ENCODE assay signal across 8 cellular contexts in the genomic region with DNA sequence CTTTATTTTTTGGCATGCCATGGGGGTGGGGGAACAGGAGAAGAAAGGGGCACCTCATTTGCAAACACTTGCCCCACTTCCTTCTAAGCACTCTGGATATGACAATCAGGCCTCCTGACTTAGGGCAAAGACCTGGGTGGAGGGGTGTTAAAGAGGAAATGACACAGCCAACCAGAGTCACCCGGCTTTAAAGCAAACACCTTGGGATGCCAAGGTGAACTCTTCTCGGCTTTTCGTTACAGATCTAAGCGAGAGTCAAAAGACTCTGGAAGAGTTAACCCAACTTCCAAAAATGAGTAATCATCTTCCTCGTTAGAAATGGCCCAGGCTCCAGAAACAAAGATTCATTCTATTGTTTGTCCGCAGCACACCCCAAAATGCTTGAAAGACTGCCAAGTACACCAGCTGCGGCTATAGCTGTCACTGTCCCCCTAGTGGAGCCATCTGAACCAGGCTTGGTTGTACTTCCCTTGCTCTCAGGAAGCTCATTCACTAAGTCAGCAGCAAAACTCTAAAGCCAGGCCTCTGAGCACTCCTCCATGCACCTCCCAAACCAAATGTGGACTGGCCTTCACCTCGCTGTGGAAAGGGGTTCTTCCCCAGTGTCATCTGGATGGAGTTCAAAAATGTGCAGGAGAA. TPM values are rescaled to one million over a fixed set of nuclear protein-coding genes. Genes with fewer than 3 reads are reported as not detected.
DNase-seq lines count a peak whose midpoint lies in the region; ATAC-seq and TF ChIP-seq lines count a peak whose summit lies in the region.

No MANE protein-coding gene starts in this region.

- H3K27ac Mint-ChIP-seq in activated naive CD8-positive, alpha-beta T cell treated with anti-CD3 and anti-CD28 coated beads, Interleukin-2, amount 50 U/mL, for 24 hours: peak overlapping the region; percentile 77

- no peaks in the 10 kb centered on the region for H3K36me3 ChIP-seq in RWPE2 (ENCODE audit: low read depth)

- H3K4me1 ChIP-seq in RWPE2 (ENCODE audit: insufficient read depth, poor library complexity, severe bottlenecking): peaks cover 19% of the 10 kb centered on the region

- peaks cover 4% of the 10 kb centered on the region for H3K27me3 Mint-ChIP-seq in activated naive CD8-positive, alpha-beta T cell treated with anti-CD3 and anti-CD28 coated beads, Interleukin-2, amount 50 U/mL, for 24 hours

- CTCF ChIA-PET in HEK293T (lab: Yijun Ruan, JAX): interaction anchor here (1.2 kb wide), 1 partner anchor 11 kb away, joined by 5 read pairs; no protein-coding TSS in a partner anchor

- H3K36me3 Mint-ChIP-seq in activated naive CD8-positive, alpha-beta T cell treated with anti-CD3 and anti-CD28 coated beads, Interleukin-2, amount 50 U/mL, for 24 hours (ENCODE audit: low read depth): peaks cover 6% of the 10 kb centered on the region

- DNase-seq in AG09309 (ENCODE audit: low read depth) (no peak), RWPE2 (ENCODE audit: low spot score) (no peak), left ventricle myocardium superior (peak; percentile 60), HEK293T (ENCODE audit: extremely low spot score) (no peak)
- no peak for DNase-seq in activated naive CD8-positive, alpha-beta T cell treated with anti-CD3 and anti-CD28 coated beads, Interleukin-2, amount 50 U/mL, for 24 hours

- TF ChIP-seq CTCF in AG09309 (IDR thresholded peaks at IDR 0.05; ENCODE audit: control insufficient read depth, insufficient read depth, low read depth, low read length, missing control alignments): peak; percentile 33
- peak; percentile 63 for TF ChIP-seq CTCF in RWPE2 (IDR thresholded peaks at IDR 0.05; ENCODE audit: poor library complexity, severe bottlenecking)

- intact Hi-C loops in left ventricle myocardium superior (cut with micrococcal nuclease): no loop called here

- no peaks in the 10 kb centered on the region for H3K9me3 Mint-ChIP-seq in activated naive CD8-positive, alpha-beta T cell treated with anti-CD3 and anti-CD28 coated beads, Interleukin-2, amount 50 U/mL, for 24 hours

- H3K27ac ChIP-seq in RWPE2 (ENCODE audit: poor library complexity, severe bottlenecking): peak overlapping the region; percentile 71
- H3K27ac ChIP-seq in skin epidermis: peak overlapping the region in 20 of 21 experiments; percentile 40 to 92 (median 66)

- POLR2A ChIA-PET in HEK293T (lab: Yijun Ruan, JAX): no interaction called here

- H3K9me3 ChIP-seq in RWPE2 (ENCODE audit: severe bottlenecking): no peaks in the 10 kb centered on the region

- H3K27me3 ChIP-seq in RWPE2 (ENCODE audit: insufficient read depth, poor library complexity, severe bottlenecking): no peaks in the 10 kb centered on the region

- peak; percentile 28 for ATAC-seq in GM18861 (IDR thresholded peaks at IDR 0.05; ENCODE audit: unreplicated experiment)
- ATAC-seq in HG03066 (IDR thresholded peaks at IDR 0.05; ENCODE audit: low read depth, unreplicated experiment): peak; percentile 32
- ATAC-seq in RWPE2 (ENCODE audit: low read depth): peak; percentile 79
- peak; percentile 22 for ATAC-seq in activated naive CD8-positive, alpha-beta T cell treated with anti-CD3 and anti-CD28 coated beads, Interleukin-2, amount 50 U/mL, for 24 hours
- ATAC-seq in left ventricle myocardium superior: peak; percentile 32

- peak overlapping the region; percentile 57 for H3K4me3 Mint-ChIP-seq in activated naive CD8-positive, alpha-beta T cell treated with anti-CD3 and anti-CD28 coated beads, Interleukin-2, amount 50 U/mL, for 24 hours

- H3K4me1 Mint-ChIP-seq in activated naive CD8-positive, alpha-beta T cell treated with anti-CD3 and anti-CD28 coated beads, Interleukin-2, amount 50 U/mL, for 24 hours: peaks cover 93% of the 10 kb centered on the region

- no peak overlapping the region for H3K4me3 ChIP-seq in AG09309 (ENCODE audit: control insufficient read depth, low read depth, low read length)
- H3K4me3 ChIP-seq in RWPE2 (ENCODE audit: severe bottlenecking): no peak overlapping the region
- H3K4me3 ChIP-seq in skin epidermis: no peak overlapping the region

TF ChIP-seq in HEK293T, 16 proteins besides CTCF, POLR2A, EP300 and RAD21:
- TF ChIP-seq TARDBP (IDR thresholded peaks at IDR 0.05) (no peak), CTBP1 (IDR thresholded peaks at IDR 0.05; ENCODE audit: borderline replicate concordance) (no peak), FOXA1 (IDR thresholded peaks at IDR 0.05) (no peak), BHLHE40 (IDR thresholded peaks at IDR 0.05; ENCODE audit: borderline replicate concordance) (no peak), NFRKB (IDR thresholded peaks at IDR 0.05) (no peak), ZNF384 (IDR thresholded peaks at IDR 0.05) (no peak), L3MBTL2 (conservative IDR thresholded peaks at IDR 0.05) (no peak), FOXK2 (IDR thresholded peaks at IDR 0.05) (no peak), FOXM1 (IDR thresholded peaks at IDR 0.05; ENCODE audit: borderline replicate concordance) (no peak), ELF4 (IDR thresholded peaks at IDR 0.05) (no peak), SP1 (IDR thresholded peaks at IDR 0.05) (no peak), SUZ12 (IDR thresholded peaks at IDR 0.05) (no peak), LEF1 (IDR thresholded peaks at IDR 0.05; ENCODE audit: borderline replicate concordance) (no peak), ARNT (IDR thresholded peaks at IDR 0.05) (no peak), HDGF (IDR thresholded peaks at IDR 0.05; ENCODE audit: borderline replicate concordance) (no peak)
- TF ChIP-seq, protein P1, sequence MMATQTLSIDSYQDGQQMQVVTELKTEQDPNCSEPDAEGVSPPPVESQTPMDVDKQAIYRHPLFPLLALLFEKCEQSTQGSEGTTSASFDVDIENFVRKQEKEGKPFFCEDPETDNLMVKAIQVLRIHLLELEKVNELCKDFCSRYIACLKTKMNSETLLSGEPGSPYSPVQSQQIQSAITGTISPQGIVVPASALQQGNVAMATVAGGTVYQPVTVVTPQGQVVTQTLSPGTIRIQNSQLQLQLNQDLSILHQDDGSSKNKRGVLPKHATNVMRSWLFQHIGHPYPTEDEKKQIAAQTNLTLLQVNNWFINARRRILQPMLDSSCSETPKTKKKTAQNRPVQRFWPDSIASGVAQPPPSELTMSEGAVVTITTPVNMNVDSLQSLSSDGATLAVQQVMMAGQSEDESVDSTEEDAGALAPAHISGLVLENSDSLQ (IDR thresholded peaks at IDR 0.05): no peak

RNA-seq across cellular contexts. Expression of a gene that starts 24.8 kb away (rescaled TPM):
- 45.3 TPM for total RNA-seq in left ventricle myocardium superior

Comparison
In these comparisons a context has a peak if more than half of its experiments do, and no peak if none do; other contexts are left out.
1. ATAC-seq: peak in every context shown above with its lines; median percentile 79 in RWPE2; 32 in HG03066; 32 in left ventricle myocardium superior; 28 in GM18861; 22 in activated naive CD8-positive, alpha-beta T cell treated with anti-CD3 and anti-CD28 coated beads, Interleukin-2, amount 50 U/mL, for 24 hours.